ENCODE assay signal across 15 cellular contexts in the genomic region with DNA sequence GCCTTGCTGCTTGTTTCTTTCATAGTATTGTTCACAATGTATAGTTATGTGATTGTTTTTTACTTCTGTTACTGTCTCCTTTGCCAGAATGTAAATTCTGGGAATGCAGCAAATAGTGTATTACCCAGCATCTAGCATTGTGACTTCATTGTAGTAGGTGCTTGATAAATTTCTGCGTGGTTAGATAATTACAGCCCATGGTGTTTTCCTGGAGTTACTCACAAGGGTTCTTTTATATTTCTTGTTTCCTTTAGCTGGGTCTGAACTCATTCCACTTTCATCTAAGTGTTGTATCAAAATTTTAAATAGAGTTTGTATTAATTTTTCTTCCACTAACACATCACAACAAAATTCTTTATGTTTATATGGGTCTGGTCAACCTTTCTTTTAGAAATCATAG.
A peak's percentile ranks its signal among the peaks of the same experiment; 100 is the strongest.
DNase-seq lines count a peak whose midpoint lies in the region; ATAC-seq and TF ChIP-seq lines count a peak whose summit lies in the region.
"Had no signal": no experiment of that assay in that cellular context is flagged by ENCODE, and none has a peak within 500 bp of the region (broad histone marks: within the 10 kb centered on the region; RNA-seq: fewer than 3 reads in every experiment).

No MANE protein-coding gene starts in this region.

- H3K9me3 ChIP-seq in RWPE2 (ENCODE audit: severe bottlenecking) (no peaks in the 10 kb centered on the region), smooth muscle cell (replicated peaks; ENCODE audit: low read depth) (no peaks in the 10 kb centered on the region)
- H3K9me3 ChIP-seq: suprapubic skin had no signal

- ATAC-seq in RWPE2 (ENCODE audit: low read depth) (no peak), GM19452 (IDR thresholded peaks at IDR 0.05; ENCODE audit: unreplicated experiment) (no peak), HG02571 (IDR thresholded peaks at IDR 0.05; ENCODE audit: unreplicated experiment) (no peak)

- H3K36me3 ChIP-seq in RWPE2 (ENCODE audit: low read depth) (peaks cover 84% of the 10 kb centered on the region), smooth muscle cell (ENCODE audit: low read depth) (peaks cover 10% of the 10 kb centered on the region)

- peaks cover 46% of the 10 kb centered on the region for H3K36me3 Mint-ChIP-seq in T-helper 2 cell treated with Interferon-gamma antibody and Interleukin-4, amounts not matched to agents 5 μg/mL and 100 μg/mL, for 36 hours (ENCODE audit: low read depth)
- peaks cover 20% of the 10 kb centered on the region for H3K36me3 Mint-ChIP-seq in chondrocyte (ENCODE audit: low read depth)

- peak overlapping the region; percentile 45 for H3K9ac ChIP-seq in smooth muscle cell (ENCODE audit: low read depth)

- H3K4me1 ChIP-seq in RWPE2 (ENCODE audit: insufficient read depth, poor library complexity, severe bottlenecking), result peaks cover 34% of the 10 kb centered on the region
- H3K4me1 ChIP-seq in smooth muscle cell (ENCODE audit: low read depth), result peaks cover 16% of the 10 kb centered on the region

- peaks cover 38% of the 10 kb centered on the region for H3K79me2 ChIP-seq in smooth muscle cell (ENCODE audit: low read depth)

- H3K4me3 ChIP-seq in RWPE2 (ENCODE audit: severe bottlenecking), result no peak overlapping the region
- no peak overlapping the region for H3K4me3 ChIP-seq in smooth muscle cell
- H3K4me3 ChIP-seq: suprapubic skin had no signal

- TF ChIP-seq CTCF in RWPE2 (IDR thresholded peaks at IDR 0.05; ENCODE audit: poor library complexity, severe bottlenecking), result no peak
- TF ChIP-seq CTCF in chondrocyte (IDR thresholded peaks at IDR 0.05), result no peak
- TF ChIP-seq CTCF in smooth muscle cell (IDR thresholded peaks at IDR 0.05; ENCODE audit: borderline replicate concordance, insufficient read depth, poor library complexity, severe bottlenecking), result no peak

- peaks cover 55% of the 10 kb centered on the region for H3K4me1 Mint-ChIP-seq in T-helper 2 cell treated with Interferon-gamma antibody and Interleukin-4, amounts not matched to agents 5 μg/mL and 100 μg/mL, for 36 hours (ENCODE audit: low read depth)
- H3K4me1 Mint-ChIP-seq in chondrocyte (ENCODE audit: low read depth), result peaks cover 64% of the 10 kb centered on the region

- 81% methylated on average over 1 of the region's 1 CpG for WGBS in smooth muscle cell (ENCODE audit: low lambda C conversion rate)

- H3K9me3 Mint-ChIP-seq in T-helper 2 cell treated with Interferon-gamma antibody and Interleukin-4, amounts not matched to agents 5 μg/mL and 100 μg/mL, for 36 hours, result no peaks in the 10 kb centered on the region
- H3K9me3 Mint-ChIP-seq in chondrocyte (ENCODE audit: low read depth), result no peaks in the 10 kb centered on the region

- H2AFZ ChIP-seq in smooth muscle cell (ENCODE audit: low read depth), result no peak overlapping the region

- H3K27ac ChIP-seq in RWPE2 (ENCODE audit: poor library complexity, severe bottlenecking) (peak overlapping the region; percentile 23), smooth muscle cell (ENCODE audit: low read depth) (peak overlapping the region; percentile 95)
- H3K27ac ChIP-seq: suprapubic skin had no signal

- H3K4me2 ChIP-seq in smooth muscle cell, result no peak overlapping the region

- DNase-seq in T-helper 2 cell treated with Interferon-gamma antibody and Interleukin-4, amounts not matched to agents 5 μg/mL and 100 μg/mL, for 36 hours (ENCODE audit: low spot score), result no peak
- DNase-seq in T-helper 2 cell (no peak), RWPE2 (ENCODE audit: low spot score) (no peak), chondrocyte (ENCODE audit: low spot score) (no peak), smooth muscle cell (lab: John Stamatoyannopoulos, UW; ENCODE audit: unreplicated experiment) (no peak), OCI-M1 (lab: John Stamatoyannopoulos, UW) (no peak)
- DNase-seq: 8988T; activated CD8-positive, alpha-beta memory T cell treated with anti-CD3 and anti-CD28 coated beads, Interleukin-2, amount 50 U/mL, for 4 hours; DMS79; Kasumi-1; NCI-H2107; T-helper 9 cell had no signal

- H3K27me3 Mint-ChIP-seq in T-helper 2 cell treated with Interferon-gamma antibody and Interleukin-4, amounts not matched to agents 5 μg/mL and 100 μg/mL, for 36 hours (ENCODE audit: low read depth), result no peaks in the 10 kb centered on the region
- no peaks in the 10 kb centered on the region for H3K27me3 Mint-ChIP-seq in chondrocyte (ENCODE audit: low read depth)

- H3K27me3 ChIP-seq in RWPE2 (ENCODE audit: insufficient read depth, poor library complexity, severe bottlenecking), result no peaks in the 10 kb centered on the region
- H3K27me3 ChIP-seq in smooth muscle cell (ENCODE audit: low read depth), result no peaks in the 10 kb centered on the region
- H3K27me3 ChIP-seq: suprapubic skin had no signal

- peaks cover 27% of the 10 kb centered on the region for H3F3A ChIP-seq in smooth muscle cell (ENCODE audit: low read depth)

- H3K27ac Mint-ChIP-seq in T-helper 2 cell treated with Interferon-gamma antibody and Interleukin-4, amounts not matched to agents 5 μg/mL and 100 μg/mL, for 36 hours, result peak overlapping the region; percentile 12
- peak overlapping the region; percentile 20 for H3K27ac Mint-ChIP-seq in chondrocyte (ENCODE audit: unreplicated experiment)

- H3K4me3 Mint-ChIP-seq in T-helper 2 cell treated with Interferon-gamma antibody and Interleukin-4, amounts not matched to agents 5 μg/mL and 100 μg/mL, for 36 hours, result no peak overlapping the region
- no peak overlapping the region for H3K4me3 Mint-ChIP-seq in chondrocyte (ENCODE audit: unreplicated experiment)

- peaks cover 22% of the 10 kb centered on the region for H4K20me1 ChIP-seq in smooth muscle cell (ENCODE audit: low read depth)
